1 cellular context compared by ENCODE assay signal in the genomic region with DNA sequence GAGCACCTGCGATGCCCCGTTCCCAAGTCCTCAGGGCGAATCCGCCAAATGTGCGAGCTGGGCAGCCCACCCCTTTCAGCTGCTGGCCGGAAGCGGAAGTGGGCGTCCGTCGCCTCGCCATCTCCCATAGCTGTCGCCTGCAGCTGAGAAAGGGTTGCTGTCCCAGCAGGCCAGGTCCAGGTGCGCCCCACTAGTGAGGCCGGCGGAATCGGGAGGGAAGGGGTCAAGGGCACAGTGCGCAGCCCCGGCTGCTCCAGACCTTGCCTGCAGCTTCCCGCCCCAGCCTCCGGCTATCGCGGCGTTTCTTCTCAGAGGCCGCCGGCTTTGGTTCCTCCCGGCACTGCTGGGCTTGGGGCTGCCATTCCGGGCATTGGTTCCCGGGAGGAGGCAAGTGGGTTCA.
TF ChIP-seq lines count a peak whose summit lies in the region.

A gene (plus strand): TSS at position 109 of the 400 bp plus-strand sequence. CDS start 15,299 bp downstream, outside the sequence.

TF ChIP-seq in WTC11, 78 proteins besides CTCF, POLR2A, EP300 and RAD21 (continued from another document):
- TF ChIP-seq, protein P1, sequence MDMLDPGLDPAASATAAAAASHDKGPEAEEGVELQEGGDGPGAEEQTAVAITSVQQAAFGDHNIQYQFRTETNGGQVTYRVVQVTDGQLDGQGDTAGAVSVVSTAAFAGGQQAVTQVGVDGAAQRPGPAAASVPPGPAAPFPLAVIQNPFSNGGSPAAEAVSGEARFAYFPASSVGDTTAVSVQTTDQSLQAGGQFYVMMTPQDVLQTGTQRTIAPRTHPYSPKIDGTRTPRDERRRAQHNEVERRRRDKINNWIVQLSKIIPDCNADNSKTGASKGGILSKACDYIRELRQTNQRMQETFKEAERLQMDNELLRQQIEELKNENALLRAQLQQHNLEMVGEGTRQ (CRISPR knock-in tag; IDR thresholded peaks at IDR 0.05), result no peak
- TF ChIP-seq, protein P2, sequence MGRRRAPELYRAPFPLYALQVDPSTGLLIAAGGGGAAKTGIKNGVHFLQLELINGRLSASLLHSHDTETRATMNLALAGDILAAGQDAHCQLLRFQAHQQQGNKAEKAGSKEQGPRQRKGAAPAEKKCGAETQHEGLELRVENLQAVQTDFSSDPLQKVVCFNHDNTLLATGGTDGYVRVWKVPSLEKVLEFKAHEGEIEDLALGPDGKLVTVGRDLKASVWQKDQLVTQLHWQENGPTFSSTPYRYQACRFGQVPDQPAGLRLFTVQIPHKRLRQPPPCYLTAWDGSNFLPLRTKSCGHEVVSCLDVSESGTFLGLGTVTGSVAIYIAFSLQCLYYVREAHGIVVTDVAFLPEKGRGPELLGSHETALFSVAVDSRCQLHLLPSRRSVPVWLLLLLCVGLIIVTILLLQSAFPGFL (CRISPR knock-in tag; IDR thresholded peaks at IDR 0.05; ENCODE audit: borderline replicate concordance), result no peak
- TF ChIP-seq CREB1 (CRISPR knock-in tag; IDR thresholded peaks at IDR 0.05) (no peak), SOX15 (CRISPR knock-in tag; IDR thresholded peaks at IDR 0.05) (no peak)
- TF ChIP-seq, protein P3, sequence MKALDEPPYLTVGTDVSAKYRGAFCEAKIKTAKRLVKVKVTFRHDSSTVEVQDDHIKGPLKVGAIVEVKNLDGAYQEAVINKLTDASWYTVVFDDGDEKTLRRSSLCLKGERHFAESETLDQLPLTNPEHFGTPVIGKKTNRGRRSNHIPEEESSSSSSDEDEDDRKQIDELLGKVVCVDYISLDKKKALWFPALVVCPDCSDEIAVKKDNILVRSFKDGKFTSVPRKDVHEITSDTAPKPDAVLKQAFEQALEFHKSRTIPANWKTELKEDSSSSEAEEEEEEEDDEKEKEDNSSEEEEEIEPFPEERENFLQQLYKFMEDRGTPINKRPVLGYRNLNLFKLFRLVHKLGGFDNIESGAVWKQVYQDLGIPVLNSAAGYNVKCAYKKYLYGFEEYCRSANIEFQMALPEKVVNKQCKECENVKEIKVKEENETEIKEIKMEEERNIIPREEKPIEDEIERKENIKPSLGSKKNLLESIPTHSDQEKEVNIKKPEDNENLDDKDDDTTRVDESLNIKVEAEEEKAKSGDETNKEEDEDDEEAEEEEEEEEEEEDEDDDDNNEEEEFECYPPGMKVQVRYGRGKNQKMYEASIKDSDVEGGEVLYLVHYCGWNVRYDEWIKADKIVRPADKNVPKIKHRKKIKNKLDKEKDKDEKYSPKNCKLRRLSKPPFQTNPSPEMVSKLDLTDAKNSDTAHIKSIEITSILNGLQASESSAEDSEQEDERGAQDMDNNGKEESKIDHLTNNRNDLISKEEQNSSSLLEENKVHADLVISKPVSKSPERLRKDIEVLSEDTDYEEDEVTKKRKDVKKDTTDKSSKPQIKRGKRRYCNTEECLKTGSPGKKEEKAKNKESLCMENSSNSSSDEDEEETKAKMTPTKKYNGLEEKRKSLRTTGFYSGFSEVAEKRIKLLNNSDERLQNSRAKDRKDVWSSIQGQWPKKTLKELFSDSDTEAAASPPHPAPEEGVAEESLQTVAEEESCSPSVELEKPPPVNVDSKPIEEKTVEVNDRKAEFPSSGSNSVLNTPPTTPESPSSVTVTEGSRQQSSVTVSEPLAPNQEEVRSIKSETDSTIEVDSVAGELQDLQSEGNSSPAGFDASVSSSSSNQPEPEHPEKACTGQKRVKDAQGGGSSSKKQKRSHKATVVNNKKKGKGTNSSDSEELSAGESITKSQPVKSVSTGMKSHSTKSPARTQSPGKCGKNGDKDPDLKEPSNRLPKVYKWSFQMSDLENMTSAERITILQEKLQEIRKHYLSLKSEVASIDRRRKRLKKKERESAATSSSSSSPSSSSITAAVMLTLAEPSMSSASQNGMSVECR (CRISPR knock-in tag; IDR thresholded peaks at IDR 0.05; ENCODE audit: borderline replicate concordance), result no peak
